In the genomic region with DNA sequence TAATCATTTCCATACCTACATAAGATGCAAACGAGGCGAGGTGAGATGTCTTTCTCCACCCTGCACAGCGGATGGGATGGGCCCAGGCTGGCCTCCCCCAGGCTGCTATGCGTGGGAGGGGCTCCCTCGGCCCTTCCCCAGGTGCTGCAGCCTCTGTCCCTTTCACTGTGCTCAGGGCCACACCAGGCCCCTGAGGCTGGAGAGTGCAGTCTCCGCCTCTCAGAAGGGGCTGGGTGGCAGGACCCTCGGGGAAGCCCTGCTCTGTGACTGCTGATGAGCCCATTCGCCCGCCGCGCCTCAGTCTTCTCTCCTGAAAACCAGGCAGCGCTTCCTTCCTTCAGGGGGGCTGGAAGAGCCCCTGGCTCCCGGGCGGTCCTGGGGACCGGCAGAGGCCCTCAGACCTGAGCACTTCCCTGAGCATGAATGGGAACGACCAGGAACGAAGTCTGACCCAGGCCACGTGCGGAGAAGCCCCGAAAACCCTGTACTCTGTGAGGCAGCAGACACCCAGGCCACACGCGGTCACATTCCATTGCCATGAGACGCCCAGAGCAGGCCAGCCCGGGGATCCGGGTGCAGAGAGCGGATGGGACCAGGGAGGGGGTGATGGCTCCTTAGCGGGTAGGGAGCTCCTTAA, we compare ENCODE assay signal across 1 cellular context.
TF ChIP-seq lines count a peak whose summit lies in the region.

No MANE protein-coding gene starts in this region.

TF ChIP-seq in HepG2, 621 proteins besides CTCF, POLR2A, EP300 and RAD21 (continued from another document and continues in another):
- TF ChIP-seq, protein P1, sequence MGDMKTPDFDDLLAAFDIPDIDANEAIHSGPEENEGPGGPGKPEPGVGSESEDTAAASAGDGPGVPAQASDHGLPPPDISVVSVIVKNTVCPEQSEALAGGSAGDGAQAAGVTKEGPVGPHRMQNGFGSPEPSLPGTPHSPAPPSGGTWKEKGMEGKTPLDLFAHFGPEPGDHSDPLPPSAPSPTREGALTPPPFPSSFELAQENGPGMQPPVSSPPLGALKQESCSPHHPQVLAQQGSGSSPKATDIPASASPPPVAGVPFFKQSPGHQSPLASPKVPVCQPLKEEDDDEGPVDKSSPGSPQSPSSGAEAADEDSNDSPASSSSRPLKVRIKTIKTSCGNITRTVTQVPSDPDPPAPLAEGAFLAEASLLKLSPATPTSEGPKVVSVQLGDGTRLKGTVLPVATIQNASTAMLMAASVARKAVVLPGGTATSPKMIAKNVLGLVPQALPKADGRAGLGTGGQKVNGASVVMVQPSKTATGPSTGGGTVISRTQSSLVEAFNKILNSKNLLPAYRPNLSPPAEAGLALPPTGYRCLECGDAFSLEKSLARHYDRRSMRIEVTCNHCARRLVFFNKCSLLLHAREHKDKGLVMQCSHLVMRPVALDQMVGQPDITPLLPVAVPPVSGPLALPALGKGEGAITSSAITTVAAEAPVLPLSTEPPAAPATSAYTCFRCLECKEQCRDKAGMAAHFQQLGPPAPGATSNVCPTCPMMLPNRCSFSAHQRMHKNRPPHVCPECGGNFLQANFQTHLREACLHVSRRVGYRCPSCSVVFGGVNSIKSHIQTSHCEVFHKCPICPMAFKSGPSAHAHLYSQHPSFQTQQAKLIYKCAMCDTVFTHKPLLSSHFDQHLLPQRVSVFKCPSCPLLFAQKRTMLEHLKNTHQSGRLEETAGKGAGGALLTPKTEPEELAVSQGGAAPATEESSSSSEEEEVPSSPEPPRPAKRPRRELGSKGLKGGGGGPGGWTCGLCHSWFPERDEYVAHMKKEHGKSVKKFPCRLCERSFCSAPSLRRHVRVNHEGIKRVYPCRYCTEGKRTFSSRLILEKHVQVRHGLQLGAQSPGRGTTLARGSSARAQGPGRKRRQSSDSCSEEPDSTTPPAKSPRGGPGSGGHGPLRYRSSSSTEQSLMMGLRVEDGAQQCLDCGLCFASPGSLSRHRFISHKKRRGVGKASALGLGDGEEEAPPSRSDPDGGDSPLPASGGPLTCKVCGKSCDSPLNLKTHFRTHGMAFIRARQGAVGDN (CRISPR knock-in tag; IDR thresholded peaks at IDR 0.05) = peak; percentile 96
- TF ChIP-seq, protein P2, sequence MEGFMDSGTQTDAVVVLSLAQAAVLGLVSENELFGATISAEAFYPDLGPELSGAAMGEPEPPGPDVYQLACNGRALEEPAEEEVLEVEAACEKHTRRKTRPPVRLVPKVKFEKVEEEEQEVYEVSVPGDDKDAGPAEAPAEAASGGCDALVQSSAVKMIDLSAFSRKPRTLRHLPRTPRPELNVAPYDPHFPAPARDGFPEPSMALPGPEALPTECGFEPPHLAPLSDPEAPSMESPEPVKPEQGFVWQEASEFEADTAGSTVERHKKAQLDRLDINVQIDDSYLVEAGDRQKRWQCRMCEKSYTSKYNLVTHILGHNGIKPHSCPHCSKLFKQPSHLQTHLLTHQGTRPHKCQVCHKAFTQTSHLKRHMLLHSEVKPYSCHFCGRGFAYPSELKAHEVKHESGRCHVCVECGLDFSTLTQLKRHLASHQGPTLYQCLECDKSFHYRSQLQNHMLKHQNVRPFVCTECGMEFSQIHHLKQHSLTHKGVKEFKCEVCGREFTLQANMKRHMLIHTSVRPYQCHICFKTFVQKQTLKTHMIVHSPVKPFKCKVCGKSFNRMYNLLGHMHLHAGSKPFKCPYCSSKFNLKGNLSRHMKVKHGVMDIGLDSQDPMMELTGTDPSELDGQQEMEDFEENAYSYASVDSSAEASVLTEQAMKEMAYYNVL (CRISPR knock-in tag; IDR thresholded peaks at IDR 0.05; ENCODE audit: borderline replicate concordance) = no peak
- no peak for TF ChIP-seq ZNF333 (CRISPR knock-in tag; IDR thresholded peaks at IDR 0.05; ENCODE audit: borderline replicate concordance)
- no peak for TF ChIP-seq ELF1 (CRISPR knock-in tag; IDR thresholded peaks at IDR 0.05)
- TF ChIP-seq, protein P3, sequence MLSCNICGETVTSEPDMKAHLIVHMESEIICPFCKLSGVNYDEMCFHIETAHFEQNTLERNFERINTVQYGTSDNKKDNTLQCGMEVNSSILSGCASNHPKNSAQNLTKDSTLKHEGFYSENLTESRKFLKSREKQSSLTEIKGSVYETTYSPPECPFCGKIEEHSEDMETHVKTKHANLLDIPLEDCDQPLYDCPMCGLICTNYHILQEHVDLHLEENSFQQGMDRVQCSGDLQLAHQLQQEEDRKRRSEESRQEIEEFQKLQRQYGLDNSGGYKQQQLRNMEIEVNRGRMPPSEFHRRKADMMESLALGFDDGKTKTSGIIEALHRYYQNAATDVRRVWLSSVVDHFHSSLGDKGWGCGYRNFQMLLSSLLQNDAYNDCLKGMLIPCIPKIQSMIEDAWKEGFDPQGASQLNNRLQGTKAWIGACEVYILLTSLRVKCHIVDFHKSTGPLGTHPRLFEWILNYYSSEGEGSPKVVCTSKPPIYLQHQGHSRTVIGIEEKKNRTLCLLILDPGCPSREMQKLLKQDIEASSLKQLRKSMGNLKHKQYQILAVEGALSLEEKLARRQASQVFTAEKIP (CRISPR knock-in tag; IDR thresholded peaks at IDR 0.05; ENCODE audit: borderline replicate concordance) = no peak
- TF ChIP-seq, protein P4, sequence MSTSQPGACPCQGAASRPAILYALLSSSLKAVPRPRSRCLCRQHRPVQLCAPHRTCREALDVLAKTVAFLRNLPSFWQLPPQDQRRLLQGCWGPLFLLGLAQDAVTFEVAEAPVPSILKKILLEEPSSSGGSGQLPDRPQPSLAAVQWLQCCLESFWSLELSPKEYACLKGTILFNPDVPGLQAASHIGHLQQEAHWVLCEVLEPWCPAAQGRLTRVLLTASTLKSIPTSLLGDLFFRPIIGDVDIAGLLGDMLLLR (CRISPR knock-in tag; IDR thresholded peaks at IDR 0.05) = peak; percentile 75; the same call in 1 of the 2 replicates
- TF ChIP-seq NR2C2 (CRISPR knock-in tag; IDR thresholded peaks at IDR 0.05; ENCODE audit: borderline replicate concordance) = no peak
- no peak for TF ChIP-seq ZNF230 (CRISPR knock-in tag; IDR thresholded peaks at IDR 0.05)
- peak; percentile 50; the same call in 1 of the 2 replicates for TF ChIP-seq ZNF879 (CRISPR knock-in tag; IDR thresholded peaks at IDR 0.05)
- TF ChIP-seq, protein P5, sequence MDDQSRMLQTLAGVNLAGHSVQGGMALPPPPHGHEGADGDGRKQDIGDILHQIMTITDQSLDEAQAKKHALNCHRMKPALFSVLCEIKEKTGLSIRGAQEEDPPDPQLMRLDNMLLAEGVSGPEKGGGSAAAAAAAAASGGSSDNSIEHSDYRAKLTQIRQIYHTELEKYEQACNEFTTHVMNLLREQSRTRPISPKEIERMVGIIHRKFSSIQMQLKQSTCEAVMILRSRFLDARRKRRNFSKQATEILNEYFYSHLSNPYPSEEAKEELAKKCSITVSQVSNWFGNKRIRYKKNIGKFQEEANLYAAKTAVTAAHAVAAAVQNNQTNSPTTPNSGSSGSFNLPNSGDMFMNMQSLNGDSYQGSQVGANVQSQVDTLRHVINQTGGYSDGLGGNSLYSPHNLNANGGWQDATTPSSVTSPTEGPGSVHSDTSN (CRISPR knock-in tag; IDR thresholded peaks at IDR 0.05; ENCODE audit: borderline replicate concordance) = no peak
- no peak for TF ChIP-seq ZNF703 (CRISPR knock-in tag; IDR thresholded peaks at IDR 0.05; ENCODE audit: borderline replicate concordance)
- TF ChIP-seq KAT8 (CRISPR knock-in tag; IDR thresholded peaks at IDR 0.05) = 0 out of 2 replicates have a peak, but pooled peaks have one; percentile 33
- no peak for TF ChIP-seq ARNT (IDR thresholded peaks at IDR 0.05)
- TF ChIP-seq NONO (IDR thresholded peaks at IDR 0.05) = no peak
- TF ChIP-seq NONO (CRISPR knock-in tag; conservative IDR thresholded peaks at IDR 0.05) = no peak
- no peak for TF ChIP-seq ZNF768 (CRISPR knock-in tag; IDR thresholded peaks at IDR 0.05)
- peak; percentile 90 for TF ChIP-seq FOSL2 (CRISPR knock-in tag; IDR thresholded peaks at IDR 0.05)
- TF ChIP-seq, protein P6, sequence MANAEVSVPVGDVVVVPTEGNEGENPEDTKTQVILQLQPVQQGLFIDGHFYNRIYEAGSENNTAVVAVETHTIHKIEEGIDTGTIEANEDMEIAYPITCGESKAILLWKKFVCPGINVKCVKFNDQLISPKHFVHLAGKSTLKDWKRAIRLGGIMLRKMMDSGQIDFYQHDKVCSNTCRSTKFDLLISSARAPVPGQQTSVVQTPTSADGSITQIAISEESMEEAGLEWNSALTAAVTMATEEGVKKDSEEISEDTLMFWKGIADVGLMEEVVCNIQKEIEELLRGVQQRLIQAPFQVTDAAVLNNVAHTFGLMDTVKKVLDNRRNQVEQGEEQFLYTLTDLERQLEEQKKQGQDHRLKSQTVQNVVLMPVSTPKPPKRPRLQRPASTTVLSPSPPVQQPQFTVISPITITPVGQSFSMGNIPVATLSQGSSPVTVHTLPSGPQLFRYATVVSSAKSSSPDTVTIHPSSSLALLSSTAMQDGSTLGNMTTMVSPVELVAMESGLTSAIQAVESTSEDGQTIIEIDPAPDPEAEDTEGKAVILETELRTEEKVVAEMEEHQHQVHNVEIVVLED (CRISPR knock-in tag; IDR thresholded peaks at IDR 0.05; ENCODE audit: borderline replicate concordance) = no peak
- TF ChIP-seq, protein P7, sequence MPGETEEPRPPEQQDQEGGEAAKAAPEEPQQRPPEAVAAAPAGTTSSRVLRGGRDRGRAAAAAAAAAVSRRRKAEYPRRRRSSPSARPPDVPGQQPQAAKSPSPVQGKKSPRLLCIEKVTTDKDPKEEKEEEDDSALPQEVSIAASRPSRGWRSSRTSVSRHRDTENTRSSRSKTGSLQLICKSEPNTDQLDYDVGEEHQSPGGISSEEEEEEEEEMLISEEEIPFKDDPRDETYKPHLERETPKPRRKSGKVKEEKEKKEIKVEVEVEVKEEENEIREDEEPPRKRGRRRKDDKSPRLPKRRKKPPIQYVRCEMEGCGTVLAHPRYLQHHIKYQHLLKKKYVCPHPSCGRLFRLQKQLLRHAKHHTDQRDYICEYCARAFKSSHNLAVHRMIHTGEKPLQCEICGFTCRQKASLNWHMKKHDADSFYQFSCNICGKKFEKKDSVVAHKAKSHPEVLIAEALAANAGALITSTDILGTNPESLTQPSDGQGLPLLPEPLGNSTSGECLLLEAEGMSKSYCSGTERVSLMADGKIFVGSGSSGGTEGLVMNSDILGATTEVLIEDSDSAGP (CRISPR knock-in tag; IDR thresholded peaks at IDR 0.05; ENCODE audit: borderline replicate concordance) = no peak
- no peak for TF ChIP-seq CBX1 (IDR thresholded peaks at IDR 0.05; ENCODE audit: low read depth)
- TF ChIP-seq, protein P8, sequence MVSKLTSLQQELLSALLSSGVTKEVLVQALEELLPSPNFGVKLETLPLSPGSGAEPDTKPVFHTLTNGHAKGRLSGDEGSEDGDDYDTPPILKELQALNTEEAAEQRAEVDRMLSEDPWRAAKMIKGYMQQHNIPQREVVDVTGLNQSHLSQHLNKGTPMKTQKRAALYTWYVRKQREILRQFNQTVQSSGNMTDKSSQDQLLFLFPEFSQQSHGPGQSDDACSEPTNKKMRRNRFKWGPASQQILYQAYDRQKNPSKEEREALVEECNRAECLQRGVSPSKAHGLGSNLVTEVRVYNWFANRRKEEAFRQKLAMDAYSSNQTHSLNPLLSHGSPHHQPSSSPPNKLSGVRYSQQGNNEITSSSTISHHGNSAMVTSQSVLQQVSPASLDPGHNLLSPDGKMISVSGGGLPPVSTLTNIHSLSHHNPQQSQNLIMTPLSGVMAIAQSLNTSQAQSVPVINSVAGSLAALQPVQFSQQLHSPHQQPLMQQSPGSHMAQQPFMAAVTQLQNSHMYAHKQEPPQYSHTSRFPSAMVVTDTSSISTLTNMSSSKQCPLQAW (CRISPR knock-in tag; IDR thresholded peaks at IDR 0.05) = peak; percentile 49; the same call in 1 of the 2 replicates
- no peak for TF ChIP-seq ZKSCAN5 (CRISPR knock-in tag; IDR thresholded peaks at IDR 0.05)
- no peak for TF ChIP-seq ZNF224 (CRISPR knock-in tag; IDR thresholded peaks at IDR 0.05)
- TF ChIP-seq, protein P9, sequence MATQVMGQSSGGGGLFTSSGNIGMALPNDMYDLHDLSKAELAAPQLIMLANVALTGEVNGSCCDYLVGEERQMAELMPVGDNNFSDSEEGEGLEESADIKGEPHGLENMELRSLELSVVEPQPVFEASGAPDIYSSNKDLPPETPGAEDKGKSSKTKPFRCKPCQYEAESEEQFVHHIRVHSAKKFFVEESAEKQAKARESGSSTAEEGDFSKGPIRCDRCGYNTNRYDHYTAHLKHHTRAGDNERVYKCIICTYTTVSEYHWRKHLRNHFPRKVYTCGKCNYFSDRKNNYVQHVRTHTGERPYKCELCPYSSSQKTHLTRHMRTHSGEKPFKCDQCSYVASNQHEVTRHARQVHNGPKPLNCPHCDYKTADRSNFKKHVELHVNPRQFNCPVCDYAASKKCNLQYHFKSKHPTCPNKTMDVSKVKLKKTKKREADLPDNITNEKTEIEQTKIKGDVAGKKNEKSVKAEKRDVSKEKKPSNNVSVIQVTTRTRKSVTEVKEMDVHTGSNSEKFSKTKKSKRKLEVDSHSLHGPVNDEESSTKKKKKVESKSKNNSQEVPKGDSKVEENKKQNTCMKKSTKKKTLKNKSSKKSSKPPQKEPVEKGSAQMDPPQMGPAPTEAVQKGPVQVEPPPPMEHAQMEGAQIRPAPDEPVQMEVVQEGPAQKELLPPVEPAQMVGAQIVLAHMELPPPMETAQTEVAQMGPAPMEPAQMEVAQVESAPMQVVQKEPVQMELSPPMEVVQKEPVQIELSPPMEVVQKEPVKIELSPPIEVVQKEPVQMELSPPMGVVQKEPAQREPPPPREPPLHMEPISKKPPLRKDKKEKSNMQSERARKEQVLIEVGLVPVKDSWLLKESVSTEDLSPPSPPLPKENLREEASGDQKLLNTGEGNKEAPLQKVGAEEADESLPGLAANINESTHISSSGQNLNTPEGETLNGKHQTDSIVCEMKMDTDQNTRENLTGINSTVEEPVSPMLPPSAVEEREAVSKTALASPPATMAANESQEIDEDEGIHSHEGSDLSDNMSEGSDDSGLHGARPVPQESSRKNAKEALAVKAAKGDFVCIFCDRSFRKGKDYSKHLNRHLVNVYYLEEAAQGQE (IDR thresholded peaks at IDR 0.05; ENCODE audit: borderline replicate concordance in 1 of 2, low read depth in 1 of 2, low read length in 2 of 2) = no peak
- TF ChIP-seq GTF3A (CRISPR knock-in tag; conservative IDR thresholded peaks at IDR 0.05) = no peak
- TF ChIP-seq, protein P10, sequence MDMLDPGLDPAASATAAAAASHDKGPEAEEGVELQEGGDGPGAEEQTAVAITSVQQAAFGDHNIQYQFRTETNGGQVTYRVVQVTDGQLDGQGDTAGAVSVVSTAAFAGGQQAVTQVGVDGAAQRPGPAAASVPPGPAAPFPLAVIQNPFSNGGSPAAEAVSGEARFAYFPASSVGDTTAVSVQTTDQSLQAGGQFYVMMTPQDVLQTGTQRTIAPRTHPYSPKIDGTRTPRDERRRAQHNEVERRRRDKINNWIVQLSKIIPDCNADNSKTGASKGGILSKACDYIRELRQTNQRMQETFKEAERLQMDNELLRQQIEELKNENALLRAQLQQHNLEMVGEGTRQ (IDR thresholded peaks at IDR 0.05; ENCODE audit: low read depth, low read length) = peak; percentile 71
- TF ChIP-seq, protein P10 (CRISPR knock-in tag; IDR thresholded peaks at IDR 0.05; ENCODE audit: borderline replicate concordance) = peak; percentile 76; the same call in 1 of the 2 replicates
- no peak for TF ChIP-seq ZNF124 (CRISPR knock-in tag; IDR thresholded peaks at IDR 0.05)
- TF ChIP-seq ZNF670 (CRISPR knock-in tag; IDR thresholded peaks at IDR 0.05; ENCODE audit: borderline replicate concordance) = 0 out of 2 replicates have a peak, but pooled peaks have one; percentile 31
- TF ChIP-seq HNRNPK (IDR thresholded peaks at IDR 0.05; ENCODE audit: low read depth, low read length, poor library complexity, severe bottlenecking) = no peak
- TF ChIP-seq YEATS4 (CRISPR knock-in tag; IDR thresholded peaks at IDR 0.05; ENCODE audit: borderline replicate concordance) = no peak
